ENCODE assay signal across 21 cellular contexts in the genomic region with DNA sequence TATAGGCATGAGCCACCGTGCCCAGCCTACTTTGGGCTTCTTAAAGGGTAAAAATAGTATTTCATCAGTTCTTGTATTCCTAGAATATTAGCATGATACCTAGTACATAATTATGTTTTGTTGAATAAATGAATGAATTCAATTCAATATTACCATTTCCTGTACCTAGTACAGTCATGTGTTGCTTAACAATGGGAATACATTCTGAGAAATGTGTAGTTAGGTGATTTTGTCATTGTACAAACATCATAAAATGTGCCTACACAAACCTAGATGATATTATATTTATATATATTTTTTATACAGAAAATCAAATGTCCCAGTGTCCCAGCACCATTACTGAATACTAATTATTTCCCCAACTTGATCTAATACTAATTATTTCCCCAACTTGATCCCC.
DNase-seq lines count a peak whose midpoint lies in the region; ATAC-seq and TF ChIP-seq lines count a peak whose summit lies in the region.
"Had no signal": no experiment of that assay in that cellular context is flagged by ENCODE, and none has a peak within 500 bp of the region (broad histone marks: within the 10 kb centered on the region; RNA-seq: fewer than 3 reads in every experiment).

No MANE protein-coding gene starts in this region.

- no peaks in the 10 kb centered on the region for H3K36me3 ChIP-seq in PC-3 (ENCODE audit: low read depth, low read length)
- H3K36me3 ChIP-seq: BE2C had no signal

- H3K4me1 ChIP-seq in PC-3 (ENCODE audit: insufficient read depth, low read length): peaks cover 39% of the 10 kb centered on the region

- BruUV-seq in PC-3 (replicated peaks; lab: Mats Ljungman, UMichigan): no TSS peak

- no peaks in the 10 kb centered on the region for H3K27me3 ChIP-seq in PC-3 (ENCODE audit: low read length)
- H3K27me3 ChIP-seq: BE2C; BLaER1 treated with 17β-estradiol and CSF1 and Interleukin-3, amounts not matched to agents 10 nM and 100 nM had no signal

- TF ChIP-seq CTCF in PC-3 (conservative IDR thresholded peaks at IDR 0.05; ENCODE audit: low read depth, low read length): no peak

- no peaks in the 10 kb centered on the region for H3K9me2 ChIP-seq in PC-3 (replicated peaks; ENCODE audit: low read length)

- CTCF ChIA-PET in PC-3 (lab: Charles Lee): no interaction called here

- no peak overlapping the region for H2AFZ ChIP-seq in PC-3 (ENCODE audit: low read length)
- H2AFZ ChIP-seq: GM23248 had no signal

- no peaks in the 10 kb centered on the region for H3K36me3 Mint-ChIP-seq in activated naive CD4-positive, alpha-beta T cell treated with anti-CD3 and anti-CD28 coated beads, Interleukin-2, amount 50 U/mL, for 72 hours

- no peak overlapping the region for H3K4me3 ChIP-seq in PC-3 (ENCODE audit: low read length)
- H3K4me3 ChIP-seq: A549; BLaER1 treated with 17β-estradiol and CSF1 and Interleukin-3, amounts not matched to agents 10 nM and 100 nM; GM23248 had no signal

- intact Hi-C loops in PC-3 (cut with micrococcal nuclease): loop anchor here (5.0 to 10.0 kb wide), 2 partner anchors 37 to 95 kb away; no protein-coding TSS in a partner anchor

- no peaks in the 10 kb centered on the region for H3K79me2 ChIP-seq in PC-3 (ENCODE audit: low read length)

- no peak overlapping the region for H3K27ac Mint-ChIP-seq in activated naive CD4-positive, alpha-beta T cell treated with anti-CD3 and anti-CD28 coated beads, Interleukin-2, amount 50 U/mL, for 72 hours
- H3K27ac Mint-ChIP-seq: CD14-positive monocyte; CD4-positive, alpha-beta T cell had no signal

- peaks cover 11% of the 10 kb centered on the region for H3F3A ChIP-seq in PC-3 (ENCODE audit: low read length, unreplicated experiment)

- no peaks in the 10 kb centered on the region for H4K20me1 ChIP-seq in PC-3 (ENCODE audit: low read length)
- H4K20me1 ChIP-seq: BLaER1 treated with 17β-estradiol and CSF1 and Interleukin-3, amounts not matched to agents 10 nM and 100 nM had no signal

- POLR2A ChIA-PET in PC-3 (lab: Charles Lee; ENCODE audit: unreplicated experiment): no interaction called here

- ATAC-seq in PC-3: peak; percentile 48
- ATAC-seq in activated naive CD4-positive, alpha-beta T cell treated with anti-CD3 and anti-CD28 coated beads, Interleukin-2, amount 50 U/mL, for 72 hours: no peak
- ATAC-seq: A549 had no signal

- no peaks in the 10 kb centered on the region for H3K9me3 ChIP-seq in PC-3 (ENCODE audit: low read length)
- H3K9me3 ChIP-seq: A549, BE2C had no signal

- peak overlapping the region; percentile 81 for H3K9ac ChIP-seq in PC-3 (ENCODE audit: low read length)
- H3K9ac ChIP-seq: BLaER1 treated with 17β-estradiol and CSF1 and Interleukin-3, amounts not matched to agents 10 nM and 100 nM; GM23248 had no signal

- H3K27ac ChIP-seq in PC-3 (ENCODE audit: low read length) (peak overlapping the region; percentile 99), epithelial cell of prostate (peak overlapping the region; percentile 39)
- H3K27ac ChIP-seq: BLaER1 treated with 17β-estradiol and CSF1 and Interleukin-3, amounts not matched to agents 10 nM and 100 nM; GM23248 had no signal

- H3K9me3 Mint-ChIP-seq in activated naive CD4-positive, alpha-beta T cell treated with anti-CD3 and anti-CD28 coated beads, Interleukin-2, amount 50 U/mL, for 72 hours: no peaks in the 10 kb centered on the region
- H3K9me3 Mint-ChIP-seq: CD4-positive, alpha-beta T cell; CD8-positive, alpha-beta memory T cell had no signal

- DNase-seq in PC-3: peak; percentile 76
- peak; percentile 36 for DNase-seq in dermis blood vessel endothelial cell
- no peak for DNase-seq in epithelial cell of prostate (ENCODE audit: low read depth, low spot score)
- DNase-seq in cerebellar cortex (ENCODE audit: low spot score): no peak
- no peak for DNase-seq in activated naive CD4-positive, alpha-beta T cell treated with anti-CD3 and anti-CD28 coated beads, Interleukin-2, amount 50 U/mL, for 72 hours (ENCODE audit: low spot score in 2 of 2)
- DNase-seq in activated naive CD4-positive, alpha-beta T cell treated with Interleukin-2 at 50 U/mL for 16 hours: no peak
- DNase-seq: 8988T; ACHN; AML-193; BE2C; CD4-positive, alpha-beta T cell; CD8-positive, alpha-beta memory T cell; DMS53; DMS79 treated with DMSO at 0.1 percent for 48 hours; GF-D8; GM23248; H7; HCEC 1CT had no signal

- peak overlapping the region; percentile 52; the same call in 1 of the 2 replicates for H3K4me2 ChIP-seq in PC-3 (ENCODE audit: low read length)
- H3K4me2 ChIP-seq: A549; BLaER1 treated with 17β-estradiol and CSF1 and Interleukin-3, amounts not matched to agents 10 nM and 100 nM had no signal

Comparison
In these comparisons a context has a peak if more than half of its experiments do, and no peak if none do; other contexts are left out.
1. DNase-seq: peak in PC-3 (single experiment) and dermis blood vessel endothelial cell (single experiment); none in epithelial cell of prostate (single experiment), cerebellar cortex (single experiment), activated naive CD4-positive, alpha-beta T cell treated with anti-CD3 and anti-CD28 coated beads, Interleukin-2, amount 50 U/mL, for 72 hours (0 of 2) and activated naive CD4-positive, alpha-beta T cell treated with Interleukin-2 at 50 U/mL for 16 hours (single experiment).